Comparison of ENCODE assay signal across 8 cellular contexts in the genomic region with DNA sequence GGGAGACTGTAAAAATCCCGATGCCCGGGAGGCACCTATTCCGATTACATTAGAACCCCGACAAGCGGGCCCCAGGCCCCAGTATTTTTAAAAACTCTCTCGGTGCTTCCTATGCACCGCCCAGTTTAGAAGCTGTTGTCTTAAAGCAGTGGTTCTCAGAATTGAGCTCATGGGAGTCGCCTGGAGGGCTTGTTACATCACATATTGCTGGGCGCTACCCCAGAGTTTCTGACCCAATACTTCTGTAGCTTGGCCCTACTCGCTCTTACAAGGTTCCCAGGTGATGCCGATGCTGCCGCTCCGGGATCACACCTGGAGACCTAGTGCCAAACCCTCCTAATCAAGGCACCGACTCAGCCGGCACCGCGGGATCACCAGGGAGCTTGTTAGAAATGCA. TPM values are rescaled to one million over a fixed set of nuclear protein-coding genes. Genes with fewer than 3 reads are reported as not detected.
DNase-seq lines count a peak whose midpoint lies in the region; ATAC-seq and TF ChIP-seq lines count a peak whose summit lies in the region.

No MANE protein-coding gene starts in this region.

- H3K36me3 Mint-ChIP-seq in activated CD8-positive, alpha-beta T cell treated with anti-CD3 and anti-CD28 coated beads for 36 hours (ENCODE audit: low read depth), result no peaks in the 10 kb centered on the region

- ATAC-seq in HG02973 (IDR thresholded peaks at IDR 0.05; ENCODE audit: unreplicated experiment), result peak; percentile 12
- ATAC-seq in activated CD8-positive, alpha-beta T cell treated with anti-CD3 and anti-CD28 coated beads for 36 hours, result peak; percentile 24
- ATAC-seq in left colon, result peak; percentile 17
- ATAC-seq in GM21526 (IDR thresholded peaks at IDR 0.05; ENCODE audit: low FRiP score, unreplicated experiment), result no peak

- H3K27me3 Mint-ChIP-seq in activated CD8-positive, alpha-beta T cell treated with anti-CD3 and anti-CD28 coated beads for 36 hours, result peaks cover 52% of the 10 kb centered on the region

- H3K4me1 Mint-ChIP-seq in activated CD8-positive, alpha-beta T cell treated with anti-CD3 and anti-CD28 coated beads for 36 hours (ENCODE audit: low read depth), result peaks cover 8% of the 10 kb centered on the region

- no peak overlapping the region for H3K4me3 Mint-ChIP-seq in activated CD8-positive, alpha-beta T cell treated with anti-CD3 and anti-CD28 coated beads for 36 hours

- CTCF ChIA-PET in activated CD8-positive, alpha-beta T cell treated with anti-CD3 and anti-CD28 coated beads for 36 hours (lab: Charles Lee), result interaction anchor here (0.6 to 5.3 kb wide), 68 partner anchors 8 to 670 kb away, joined by 3 to 94 read pairs (median 4); partner anchors contain the start of gene HES1

- peak; percentile 14 for TF ChIP-seq CTCF in activated CD8-positive, alpha-beta T cell treated with anti-CD3 and anti-CD28 coated beads for 36 hours (IDR thresholded peaks at IDR 0.05)

- H3K9me3 Mint-ChIP-seq in activated CD8-positive, alpha-beta T cell treated with anti-CD3 and anti-CD28 coated beads for 36 hours, result peaks cover 5% of the 10 kb centered on the region

- POLR2A ChIA-PET in activated CD8-positive, alpha-beta T cell treated with anti-CD3 and anti-CD28 coated beads for 36 hours (lab: Charles Lee), result interaction anchor here (0.9 to 1.2 kb wide), 2 partner anchors 133 to 188 kb away, joined by 3 read pairs; no protein-coding TSS in a partner anchor

- peak; percentile 36 for DNase-seq in DMS53 treated with DMSO at 0.1 percent for 48 hours (lab: John Stamatoyannopoulos, UW; ENCODE audit: unreplicated experiment)
- DNase-seq in DMS53 (lab: John Stamatoyannopoulos, UW), result no peak
- DNase-seq in activated CD8-positive, alpha-beta T cell treated with anti-CD3 and anti-CD28 coated beads for 36 hours, result no peak
- DNase-seq in left colon, result peak in 1 of 2 donors; percentile 23
- DNase-seq in Kasumi-1 (lab: John Stamatoyannopoulos, UW), result no peak
- DNase-seq in T1000 (lab: John Stamatoyannopoulos, UW), result no peak

- no peak overlapping the region for H3K27ac Mint-ChIP-seq in activated CD8-positive, alpha-beta T cell treated with anti-CD3 and anti-CD28 coated beads for 36 hours

- intact Hi-C loops in activated CD8-positive, alpha-beta T cell treated with anti-CD3 and anti-CD28 coated beads for 36 hours (cut with micrococcal nuclease), result loop anchor here (5.0 kb wide), 2 partner anchors 534 to 649 kb away; no protein-coding TSS in a partner anchor
- intact Hi-C loops in left colon (cut with DNase I, micrococcal nuclease), result loop anchor here (5.0 to 10.0 kb wide), 3 partner anchors 181 to 649 kb away; partner anchors contain the start of gene HES1 (in 1 of the 2)

RNA-seq across cellular contexts. Expression of gene CPN2, which starts 35.2 kb away (rescaled TPM):
- not detected for total RNA-seq in activated CD8-positive, alpha-beta T cell treated with anti-CD3 and anti-CD28 coated beads for 36 hours
- not detected for total RNA-seq in left colon

RNA-seq across cellular contexts. Expression of gene LRRC15, which starts 53.6 kb away (rescaled TPM):
- not detected for total RNA-seq in activated CD8-positive, alpha-beta T cell treated with anti-CD3 and anti-CD28 coated beads for 36 hours
- under 1 TPM; 0.31 to 0.59 TPM for total RNA-seq in left colon
